ENCODE assay signal across 9 cellular contexts in genomic region chr16:22369221-22369811, GRCh38. TPM values are rescaled to one million over a fixed set of nuclear protein-coding genes. Genes with fewer than 3 reads are reported as not detected.
DNase-seq lines count a peak whose midpoint lies in the region; ATAC-seq and TF ChIP-seq lines count a peak whose summit lies in the region.
"Had no signal": no experiment of that assay in that cellular context is flagged by ENCODE, and none has a peak within 500 bp of the region (broad histone marks: within the 10 kb centered on the region; RNA-seq: fewer than 3 reads in every experiment).

No MANE protein-coding gene starts in this region.

- H3K27ac ChIP-seq in mammary epithelial cell (ENCODE audit: insufficient read depth, low read depth, low read length) = peak overlapping the region; percentile 85
- H3K27ac ChIP-seq in WERI-Rb-1 = no peak overlapping the region

- H3K4me1 Mint-ChIP-seq in natural killer cell treated with Interleukin-12 subunit alpha and Interleukin-12 subunit beta and Interleukin-15 and Interleukin-18, amount 100 ng/mL, for 72 hours (ENCODE audit: low read depth in 2 of 2) = peaks cover 48 to 53% of the 10 kb centered on the region in 2 donors

- H3K79me2 ChIP-seq in mammary epithelial cell (ENCODE audit: insufficient read depth, low read length) = peaks cover 100% of the 10 kb centered on the region

- H3K9me3 Mint-ChIP-seq in natural killer cell treated with Interleukin-12 subunit alpha and Interleukin-12 subunit beta and Interleukin-15 and Interleukin-18, amount 100 ng/mL, for 72 hours = no peaks in the 10 kb centered on the region
- H3K9me3 Mint-ChIP-seq: activated T-helper 2 cell treated with anti-CD3 and anti-CD28 coated beads, Interferon-gamma antibody, Interleukin-2, Interleukin-4, amounts not matched to agents 10 μg/mL and 5 μg/mL and 100 μg/mL, durations not matched to agents 14 hours and 24 hours and 36 hours had no signal

- H3K9me3 ChIP-seq in mammary epithelial cell (replicated peaks; ENCODE audit: insufficient read depth, low read length) (no peaks in the 10 kb centered on the region), WERI-Rb-1 (ENCODE audit: severe bottlenecking) (no peaks in the 10 kb centered on the region)

- no peaks in the 10 kb centered on the region for H3K27me3 ChIP-seq in mammary epithelial cell (ENCODE audit: insufficient read depth, low read length)
- H3K27me3 ChIP-seq in WERI-Rb-1 (ENCODE audit: insufficient read depth, low read depth, severe bottlenecking) = no peaks in the 10 kb centered on the region

- H3K4me1 ChIP-seq in mammary epithelial cell (ENCODE audit: insufficient read depth, low read length) = peaks cover 60% of the 10 kb centered on the region

- peak overlapping the region; percentile 31 for H3K4me3 Mint-ChIP-seq in natural killer cell treated with Interleukin-12 subunit alpha and Interleukin-12 subunit beta and Interleukin-15 and Interleukin-18, amount 100 ng/mL, for 72 hours

- no TSS peak for BruUV-seq in mammary epithelial cell (replicated peaks; lab: Mats Ljungman, UMichigan)

- in situ Hi-C loops in mammary epithelial cell (cut with MboI; ENCODE audit: low sequenced_read_pairs in 2 of 2) = no loop called here

- peak overlapping the region; percentile 44 for H3K4me2 ChIP-seq in mammary epithelial cell (ENCODE audit: insufficient read depth, low read depth, low read length)

- CTCF ChIA-PET in mammary epithelial cell (lab: Charles Lee; ENCODE audit: low non-redundant PET) = no interaction called here

- intact Hi-C loops in mammary epithelial cell (cut with micrococcal nuclease) = no loop called here

- no peak for ATAC-seq in natural killer cell treated with Interleukin-12 subunit alpha and Interleukin-12 subunit beta and Interleukin-15 and Interleukin-18, amount 100 ng/mL, for 72 hours
- ATAC-seq in HG02623 (IDR thresholded peaks at IDR 0.05; ENCODE audit: unreplicated experiment) = no peak

- dilution Hi-C loops in mammary epithelial cell (cut with HindIII; ENCODE audit: low sequenced_read_pairs) = no loop called here

- peaks cover 6% of the 10 kb centered on the region for H3K36me3 Mint-ChIP-seq in natural killer cell treated with Interleukin-12 subunit alpha and Interleukin-12 subunit beta and Interleukin-15 and Interleukin-18, amount 100 ng/mL, for 72 hours

- no peaks in the 10 kb centered on the region for H4K20me1 ChIP-seq in mammary epithelial cell (ENCODE audit: insufficient read depth, low read length)

- DNase-seq in DMS53 treated with DMSO at 0.1 percent for 48 hours (lab: John Stamatoyannopoulos, UW; ENCODE audit: unreplicated experiment) = peak; percentile 44
- DNase-seq in M059J (ENCODE audit: low read depth) = peak; percentile 63
- DNase-seq in mammary epithelial cell = no peak
- DNase-seq in natural killer cell treated with Interleukin-12 subunit alpha and Interleukin-12 subunit beta and Interleukin-15 and Interleukin-18, amount 100 ng/mL, for 72 hours (ENCODE audit: low spot score) = no peak
- DNase-seq in stimulated activated CD8-positive, alpha-beta memory T cell treated with anti-CD3 and anti-CD28 coated beads, Interleukin-4, amount 100 ng/mL, for 48 hours = no peak
- no peak for DNase-seq in activated CD8-positive, alpha-beta memory T cell treated with anti-CD3 and anti-CD28 coated beads, Interleukin-2, amount 50 U/mL, for 4 hours
- DNase-seq in WERI-Rb-1 = no peak

- WGBS in mammary epithelial cell (ENCODE audit: low coverage, missing lambda C conversion rate) = 53% methylated on average over 3 of the region's 3 CpGs

- H2AFZ ChIP-seq in mammary epithelial cell (ENCODE audit: low read depth, low read length) = no peak overlapping the region

- peak overlapping the region; percentile 75 to 81 for H3K27ac Mint-ChIP-seq in natural killer cell treated with Interleukin-12 subunit alpha and Interleukin-12 subunit beta and Interleukin-15 and Interleukin-18, amount 100 ng/mL, for 72 hours

- no peak for TF ChIP-seq CTCF in mammary epithelial cell (conservative IDR thresholded peaks at IDR 0.05 in 1 of 2, IDR thresholded peaks at IDR 0.05 in 1 of 2; ENCODE audit: extremely low read depth in 1 of 2, insufficient read depth in 1 of 2, low read depth in 1 of 2, low read length in 2 of 2)
- no peak for TF ChIP-seq CTCF in WERI-Rb-1 (IDR thresholded peaks at IDR 0.05; ENCODE audit: low read depth, low read length)

- H3K27me3 Mint-ChIP-seq in natural killer cell treated with Interleukin-12 subunit alpha and Interleukin-12 subunit beta and Interleukin-15 and Interleukin-18, amount 100 ng/mL, for 72 hours = no peaks in the 10 kb centered on the region

- H3K36me3 ChIP-seq in mammary epithelial cell (ENCODE audit: insufficient read depth, low read length) (no peaks in the 10 kb centered on the region), WERI-Rb-1 (peaks cover 39% of the 10 kb centered on the region)

- H3K4me3 ChIP-seq in mammary epithelial cell (replicated peaks in 1 of 3; ENCODE audit: insufficient read depth in 1 of 3, low read depth in 2 of 3, low read length in 3 of 3) (no peak overlapping the region), WERI-Rb-1 (ENCODE audit: low read depth, low read length) (no peak overlapping the region)

- peak overlapping the region; percentile 15 for H3K9ac ChIP-seq in mammary epithelial cell (ENCODE audit: insufficient read depth, low read length)

RNA-seq across cellular contexts. Expression of gene CDR2, which starts 5.1 kb away (rescaled TPM):
- total RNA-seq in M059J (2014; rRNA removed; shearing (Covaris generic)) = 33.8 and 51.1 TPM in 2 replicates
- total RNA-seq in mammary epithelial cell = 10 to 100 TPM; 31.3 to 32.3 TPM
- 27.2 TPM for polyA plus RNA-seq in mammary epithelial cell
- 14.1 TPM for polyA minus RNA-seq in mammary epithelial cell
- 10 to 100 TPM; 41.5 to 47.6 TPM for total RNA-seq in natural killer cell treated with Interleukin-12 subunit alpha and Interleukin-12 subunit beta and Interleukin-15 and Interleukin-18, amount 100 ng/mL, for 72 hours

Comparison
In these comparisons a context has a peak if more than half of its experiments do, and no peak if none do; other contexts are left out.
1. DNase-seq: peak in DMS53 treated with DMSO at 0.1 percent for 48 hours (single experiment) and M059J (single experiment); none in mammary epithelial cell (single experiment), natural killer cell treated with Interleukin-12 subunit alpha and Interleukin-12 subunit beta and Interleukin-15 and Interleukin-18, amount 100 ng/mL, for 72 hours (single experiment), stimulated activated CD8-positive, alpha-beta memory T cell treated with anti-CD3 and anti-CD28 coated beads, Interleukin-4, amount 100 ng/mL, for 48 hours (single experiment), activated CD8-positive, alpha-beta memory T cell treated with anti-CD3 and anti-CD28 coated beads, Interleukin-2, amount 50 U/mL, for 4 hours (single experiment) and WERI-Rb-1 (single experiment).